In genomic region chr9:127915325-127915752, GRCh38 we compare ENCODE assay signal across 1 cellular context.
TF ChIP-seq lines count a peak whose summit lies in the region.

No MANE protein-coding gene starts in this region.

TF ChIP-seq in IMR-90, 13 proteins besides CTCF, POLR2A, EP300 and RAD21:
- TF ChIP-seq NFE2L2 (IDR thresholded peaks at IDR 0.05; ENCODE audit: low read depth, low read length) = no peak
- TF ChIP-seq CHD1 (IDR thresholded peaks at IDR 0.05; ENCODE audit: low read depth, low read length) = no peak
- TF ChIP-seq RFX5 (IDR thresholded peaks at IDR 0.05; ENCODE audit: low read depth, low read length) = no peak
- no peak for TF ChIP-seq RCOR1 (IDR thresholded peaks at IDR 0.05; ENCODE audit: insufficient replicate concordance, low read length)
- TF ChIP-seq MXI1 (IDR thresholded peaks at IDR 0.05; ENCODE audit: borderline replicate concordance, low read depth, low read length) = no peak
- no peak for TF ChIP-seq FOS (IDR thresholded peaks at IDR 0.05; ENCODE audit: low read depth, low read length)
- no peak for TF ChIP-seq BHLHE40 (IDR thresholded peaks at IDR 0.05; ENCODE audit: low read depth, low read length)
- no peak for TF ChIP-seq MAZ (IDR thresholded peaks at IDR 0.05; ENCODE audit: borderline replicate concordance, low read depth, low read length)
- TF ChIP-seq, protein P1, sequence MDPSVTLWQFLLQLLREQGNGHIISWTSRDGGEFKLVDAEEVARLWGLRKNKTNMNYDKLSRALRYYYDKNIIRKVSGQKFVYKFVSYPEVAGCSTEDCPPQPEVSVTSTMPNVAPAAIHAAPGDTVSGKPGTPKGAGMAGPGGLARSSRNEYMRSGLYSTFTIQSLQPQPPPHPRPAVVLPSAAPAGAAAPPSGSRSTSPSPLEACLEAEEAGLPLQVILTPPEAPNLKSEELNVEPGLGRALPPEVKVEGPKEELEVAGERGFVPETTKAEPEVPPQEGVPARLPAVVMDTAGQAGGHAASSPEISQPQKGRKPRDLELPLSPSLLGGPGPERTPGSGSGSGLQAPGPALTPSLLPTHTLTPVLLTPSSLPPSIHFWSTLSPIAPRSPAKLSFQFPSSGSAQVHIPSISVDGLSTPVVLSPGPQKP (IDR thresholded peaks at IDR 0.05; ENCODE audit: borderline replicate concordance, low read depth, low read length) = no peak
- TF ChIP-seq SMC3 (IDR thresholded peaks at IDR 0.05; ENCODE audit: low read depth, low read length) = no peak
- no peak for TF ChIP-seq MAFK (IDR thresholded peaks at IDR 0.05; ENCODE audit: low read depth, low read length)
- TF ChIP-seq, protein P2, sequence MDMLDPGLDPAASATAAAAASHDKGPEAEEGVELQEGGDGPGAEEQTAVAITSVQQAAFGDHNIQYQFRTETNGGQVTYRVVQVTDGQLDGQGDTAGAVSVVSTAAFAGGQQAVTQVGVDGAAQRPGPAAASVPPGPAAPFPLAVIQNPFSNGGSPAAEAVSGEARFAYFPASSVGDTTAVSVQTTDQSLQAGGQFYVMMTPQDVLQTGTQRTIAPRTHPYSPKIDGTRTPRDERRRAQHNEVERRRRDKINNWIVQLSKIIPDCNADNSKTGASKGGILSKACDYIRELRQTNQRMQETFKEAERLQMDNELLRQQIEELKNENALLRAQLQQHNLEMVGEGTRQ (IDR thresholded peaks at IDR 0.05; ENCODE audit: low read depth, low read length) = no peak
- TF ChIP-seq CEBPB (IDR thresholded peaks at IDR 0.05; ENCODE audit: low read depth, low read length) = no peak
